ENCODE assay signal across 14 cellular contexts in the genomic region with DNA sequence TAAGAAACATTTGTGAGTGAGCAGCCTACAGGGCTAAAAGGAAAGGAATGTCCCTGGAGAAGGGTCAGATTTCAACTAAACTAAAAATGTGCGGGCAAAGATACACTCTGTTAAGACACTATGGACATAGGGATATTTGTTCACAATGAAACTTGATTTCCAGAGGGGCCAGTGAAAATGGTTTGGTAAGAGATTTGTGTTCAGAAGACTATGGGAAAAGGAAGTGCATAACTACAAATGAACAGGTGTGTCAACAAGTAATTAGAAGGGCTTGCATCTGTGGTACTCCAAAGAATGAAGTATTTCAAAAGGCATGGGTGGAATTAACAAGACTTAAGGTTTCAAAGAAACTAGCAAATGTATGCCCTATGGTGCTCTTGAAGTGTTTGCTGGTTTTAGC.
"Had no signal": no experiment of that assay in that cellular context is flagged by ENCODE, and none has a peak within 500 bp of the region (broad histone marks: within the 10 kb centered on the region; RNA-seq: fewer than 3 reads in every experiment).

No MANE protein-coding gene starts in this region.

- H3K36me3 ChIP-seq: adrenal gland, ovary had no signal

- H3K4me3 Mint-ChIP-seq: activated B cell treated with CpG ODN at 0.5 μM for 24 hours; central memory CD8-positive, alpha-beta T cell; effector memory CD8-positive, alpha-beta T cell had no signal

- ATAC-seq: effector memory CD8-positive, alpha-beta T cell; left ventricle myocardium superior had no signal

- H3K4me3 ChIP-seq: adrenal gland, ovary, stomach, thoracic aorta had no signal

- H3K27ac Mint-ChIP-seq: activated B cell treated with CpG ODN at 0.5 μM for 24 hours had no signal

- H3K27ac ChIP-seq: adrenal gland, ovary, stomach, thoracic aorta had no signal

- H3K27me3 Mint-ChIP-seq: activated B cell treated with CpG ODN at 0.5 μM for 24 hours; central memory CD8-positive, alpha-beta T cell; effector memory CD8-positive, alpha-beta T cell had no signal

- H3K27me3 ChIP-seq: adrenal gland, ovary, stomach had no signal

- H3K9me3 ChIP-seq: adrenal gland, ovary, stomach, thoracic aorta had no signal

- H3K9me3 Mint-ChIP-seq: activated B cell treated with CpG ODN at 0.5 μM for 24 hours; central memory CD8-positive, alpha-beta T cell; effector memory CD8-positive, alpha-beta T cell had no signal

- DNase-seq: activated B cell treated with CpG ODN at 0.5 μM for 24 hours; activated CD4-positive, alpha-beta T cell treated with anti-CD3 and anti-CD28 coated beads, Interleukin-2, amount 50 U/mL, for 1 hour; activated naive CD4-positive, alpha-beta T cell treated with anti-CD3 and anti-CD28 coated beads, Interleukin-2, amount 50 U/mL, for 16 hours; activated T-cell treated with anti-CD3 and anti-CD28 coated beads for 4 hours; adrenal gland; effector memory CD8-positive, alpha-beta T cell; hippocampal formation; left ventricle myocardium superior; mesendoderm; ovary; stimulated activated CD4-positive, alpha-beta T cell treated with anti-CD3 and anti-CD28 coated beads, Interleukin-4, amount 100 ng/mL, for 4 hours; stomach had no signal

- H3K4me1 ChIP-seq: stomach had no signal
